Comparison of ENCODE assay signal across 16 cellular contexts in the genomic region with DNA sequence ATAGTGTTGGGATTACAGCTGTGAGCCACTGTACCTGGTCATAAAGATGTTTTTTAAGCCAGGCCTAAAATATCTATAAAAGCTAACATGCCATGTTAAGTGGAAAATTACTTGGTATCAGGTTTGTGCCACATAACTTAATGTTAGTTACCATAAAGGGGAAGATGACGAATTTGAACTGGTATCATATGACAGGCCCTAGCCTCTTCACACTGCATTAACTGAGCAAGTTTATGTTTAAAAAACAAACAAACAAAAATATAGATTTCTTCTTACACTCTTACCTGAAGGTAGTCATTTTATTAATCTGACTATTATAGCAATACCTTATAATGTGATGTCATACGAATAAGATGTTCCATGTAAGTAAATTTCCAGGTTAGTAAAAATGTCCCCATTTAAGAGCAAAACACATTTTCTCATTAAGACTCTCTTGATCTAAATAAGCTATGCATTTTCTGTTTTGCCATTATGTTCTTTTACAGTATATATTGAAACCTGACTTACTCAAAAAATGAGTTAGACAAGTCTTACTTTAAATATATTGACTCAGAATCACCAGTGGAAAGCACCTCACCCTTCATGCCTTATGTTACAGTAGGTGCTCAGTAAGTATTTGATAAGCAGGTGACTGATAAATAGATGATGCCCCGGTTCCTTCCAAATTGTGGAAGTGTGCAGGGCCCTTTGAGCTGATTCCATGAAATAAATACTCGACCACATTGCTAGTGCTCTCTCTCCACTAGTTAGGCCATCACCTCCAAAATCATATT.
DNase-seq lines count a peak whose midpoint lies in the region; ATAC-seq lines count a peak whose summit lies in the region.
"Had no signal": no experiment of that assay in that cellular context is flagged by ENCODE, and none has a peak within 500 bp of the region (broad histone marks: within the 10 kb centered on the region; RNA-seq: fewer than 3 reads in every experiment).

No MANE protein-coding gene starts in this region.

- DNase-seq in stimulated activated CD4-positive, alpha-beta T cell treated with anti-CD3 and anti-CD28 coated beads, Interleukin-15, amount 100 ng/mL, for 24 hours: peak; percentile 28
- no peak for DNase-seq in stimulated activated CD4-positive, alpha-beta T cell treated with anti-CD3 and anti-CD28 coated beads, Interleukin-12 subunit alpha, Interleukin-12 subunit beta, amount 100 ng/mL, for 4 hours
- DNase-seq in COLO668 (lab: John Stamatoyannopoulos, UW; ENCODE audit: unreplicated experiment): no peak
- DNase-seq in 8988T: no peak
- DNase-seq: C1 segment of cervical spinal cord, GF-D8, NCI-H1048, NCI-H774, upper lobe of left lung had no signal

- H3K36me3 Mint-ChIP-seq in activated naive CD8-positive, alpha-beta T cell: peaks cover 23% of the 10 kb centered on the region

- no peaks in the 10 kb centered on the region for H3K9me3 Mint-ChIP-seq in activated naive CD8-positive, alpha-beta T cell (ENCODE audit: low read depth)
- H3K9me3 Mint-ChIP-seq: brain, mesothelial cell of epicardium had no signal

- no peaks in the 10 kb centered on the region for H3K27me3 Mint-ChIP-seq in activated naive CD8-positive, alpha-beta T cell
- H3K27me3 Mint-ChIP-seq: brain had no signal

- H3K4me3 Mint-ChIP-seq in activated naive CD8-positive, alpha-beta T cell: peak overlapping the region; percentile 60
- H3K4me3 Mint-ChIP-seq: brain, mesothelial cell of epicardium had no signal

- peak; percentile 58 for ATAC-seq in HG02852 (IDR thresholded peaks at IDR 0.05; ENCODE audit: unreplicated experiment)
- no peak for ATAC-seq in HG03025 (IDR thresholded peaks at IDR 0.05; ENCODE audit: low FRiP score, unreplicated experiment)
- ATAC-seq: HCT116 had no signal

- peaks cover 84% of the 10 kb centered on the region for H3K4me1 Mint-ChIP-seq in activated naive CD8-positive, alpha-beta T cell (ENCODE audit: low read depth)
- H3K4me1 Mint-ChIP-seq: mesothelial cell of epicardium had no signal

- peak overlapping the region; percentile 36 for H3K27ac ChIP-seq in temporal lobe (ENCODE audit: low read depth, low read length)
- H3K27ac ChIP-seq: upper lobe of left lung had no signal

- H3K27ac Mint-ChIP-seq in activated naive CD8-positive, alpha-beta T cell: peak overlapping the region; percentile 99
- H3K27ac Mint-ChIP-seq: mesothelial cell of epicardium had no signal
